Comparison of ENCODE assay signal across 15 cellular contexts in the genomic region with DNA sequence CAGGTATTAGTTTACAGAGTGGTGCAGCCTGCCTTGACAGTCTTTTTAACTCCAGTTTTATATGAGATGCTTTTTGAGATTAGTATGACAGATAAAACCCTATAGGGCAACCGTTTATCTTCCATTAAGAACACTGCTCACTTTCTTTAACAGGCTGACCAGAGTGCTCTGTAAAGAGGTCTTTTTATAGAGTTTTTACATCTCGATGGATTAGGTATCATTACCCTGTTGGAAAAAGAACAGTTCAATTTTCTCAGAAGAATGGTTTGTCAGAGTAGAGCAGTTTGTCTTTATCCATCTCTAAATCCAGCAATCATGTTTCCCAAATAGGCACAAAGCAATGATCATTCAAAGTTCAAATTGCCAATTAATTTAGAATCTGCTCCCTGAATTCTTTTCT.
"Had no signal": no experiment of that assay in that cellular context is flagged by ENCODE, and none has a peak within 500 bp of the region (broad histone marks: within the 10 kb centered on the region; RNA-seq: fewer than 3 reads in every experiment).

No MANE protein-coding gene starts in this region.

- H3K27me3 ChIP-seq: dorsolateral prefrontal cortex, esophagus muscularis mucosa, foreskin keratinocyte, gastroesophageal sphincter, heart left ventricle, left lung had no signal

- H3K27ac ChIP-seq: coronary artery, dorsolateral prefrontal cortex, esophagus muscularis mucosa, foreskin keratinocyte, gastroesophageal sphincter, heart left ventricle, left lung, lower lobe of right lung had no signal

- H3K9me3 ChIP-seq: esophagus muscularis mucosa, gastroesophageal sphincter, left lung, lower lobe of right lung had no signal

- H3K4me1 ChIP-seq: esophagus muscularis mucosa, foreskin keratinocyte, gastroesophageal sphincter, heart left ventricle, left lung, lower lobe of right lung had no signal

- H3K36me3 ChIP-seq: esophagus muscularis mucosa, gastroesophageal sphincter, heart left ventricle, left lung, lower lobe of right lung had no signal

- H3K4me3 ChIP-seq: coronary artery, dorsolateral prefrontal cortex, esophagus muscularis mucosa, gastroesophageal sphincter, heart left ventricle, left lung, lower lobe of right lung had no signal

- DNase-seq: dermis blood vessel endothelial cell; dorsolateral prefrontal cortex; effector CD4-positive, alpha-beta T cell; effector memory CD4-positive, alpha-beta T cell; foreskin keratinocyte; heart left ventricle; hippocampal formation; left cardiac atrium; left lung; left ventricle myocardium superior; lower lobe of right lung; midbrain had no signal
